In genomic region chr20:17749979-17750721, GRCh38 we compare ENCODE assay signal across 16 cellular contexts. TPM values are rescaled to one million over a fixed set of nuclear protein-coding genes. Genes with fewer than 3 reads are reported as not detected.
A peak's percentile ranks its signal among the peaks of the same experiment; 100 is the strongest.
DNase-seq lines count a peak whose midpoint lies in the region; ATAC-seq and TF ChIP-seq lines count a peak whose summit lies in the region.
"Had no signal": no experiment of that assay in that cellular context is flagged by ENCODE, and none has a peak within 500 bp of the region (broad histone marks: within the 10 kb centered on the region; RNA-seq: fewer than 3 reads in every experiment).

No MANE protein-coding gene starts in this region.

- H3K9me3 Mint-ChIP-seq in WTC11, result peaks cover 21% of the 10 kb centered on the region
- H3K9me3 Mint-ChIP-seq in activated T-cell treated with anti-CD3 and anti-CD28 coated beads, Interleukin-2, amount 50 U/mL, for 4 hours, result no peaks in the 10 kb centered on the region

- no peaks in the 10 kb centered on the region for H3K27me3 ChIP-seq in adrenal gland
- no peaks in the 10 kb centered on the region for H3K27me3 ChIP-seq in gastroesophageal sphincter
- no peaks in the 10 kb centered on the region for H3K27me3 ChIP-seq in mesendoderm (ENCODE audit: insufficient read depth, low read length, poor library complexity)
- H3K27me3 ChIP-seq in tibial artery, result no peaks in the 10 kb centered on the region
- H3K27me3 ChIP-seq: cardiac muscle cell had no signal

- DNase-seq in adrenal gland, result peak; percentile 36 to 77 (median 54)
- DNase-seq in mesendoderm, result no peak
- DNase-seq in tibial artery, result peak; percentile 45 to 67
- no peak for DNase-seq in WTC11 (ENCODE audit: low spot score)
- no peak for DNase-seq in epidermal melanocyte (ENCODE audit: insufficient read length, low spot score)
- no peak for DNase-seq in activated T-cell treated with anti-CD3 and anti-CD28 coated beads, Interleukin-2, amount 50 U/mL, for 4 hours
- DNase-seq: activated CD4-positive, alpha-beta T cell treated with anti-CD3 and anti-CD28 coated beads for 48 hours; CD4-positive, CD25-positive, alpha-beta regulatory T cell; islet precursor cell had no signal

- 69 to 82% (median 78%) methylated on average over 12 to 15 of the region's 15 CpGs for WGBS in adrenal gland, 4 donors
- WGBS in gastroesophageal sphincter (ENCODE audit: low coverage in 1 of 2), 2 donors, result 68 to 79% methylated on average over 3 to 7 of the region's 15 CpGs
- no CpG with 5 or more reads among the region's 15 CpGs for WGBS in mesendoderm (ENCODE audit: extremely low coverage, insufficient coverage, low lambda C conversion rate)

- peaks cover 19% of the 10 kb centered on the region for H3K27me3 Mint-ChIP-seq in WTC11 (ENCODE audit: low read depth)
- H3K27me3 Mint-ChIP-seq in activated T-cell treated with anti-CD3 and anti-CD28 coated beads, Interleukin-2, amount 50 U/mL, for 4 hours (ENCODE audit: low read depth), result peaks cover 8% of the 10 kb centered on the region

- CTCF ChIA-PET in WTC11 (lab: Charles Lee), result interaction anchor here (4.6 kb wide), 1 partner anchor 68 kb away, joined by 23 read pairs; the partner anchor contains the start of gene RRBP1

- H3K4me3 ChIP-seq in adrenal gland (no peak overlapping the region), gastroesophageal sphincter (no peak overlapping the region), mesendoderm (ENCODE audit: low read length) (no peak overlapping the region), tibial artery (no peak overlapping the region)
- H3K4me3 ChIP-seq: cardiac muscle cell had no signal

- no peak overlapping the region for H4K5ac ChIP-seq in mesendoderm (ENCODE audit: low read length)

- H3K18ac ChIP-seq in mesendoderm (ENCODE audit: low read length), result no peak overlapping the region

- peak overlapping the region; percentile 6 for H3K56ac ChIP-seq in mesendoderm (ENCODE audit: low read length)

- no peak overlapping the region for H2BK120ac ChIP-seq in mesendoderm (ENCODE audit: low read depth, low read length)

- no peaks in the 10 kb centered on the region for H3K79me2 ChIP-seq in mesendoderm (ENCODE audit: control insufficient read depth, insufficient read depth, low read length)

- H2BK5ac ChIP-seq in mesendoderm (ENCODE audit: low read length), result no peak overlapping the region

- H3K9ac ChIP-seq in mesendoderm (ENCODE audit: low read length), result no peak overlapping the region
- H3K9ac ChIP-seq: KMS-11 had no signal

- POLR2A ChIA-PET in WTC11 (lab: Charles Lee), result no interaction called here

- H3K79me1 ChIP-seq in mesendoderm (ENCODE audit: low read length), result no peaks in the 10 kb centered on the region

- no peak for TF ChIP-seq POLR2A in adrenal gland (IDR thresholded peaks at IDR 0.05)
- no peak for TF ChIP-seq POLR2A in gastroesophageal sphincter (IDR thresholded peaks at IDR 0.05)

- no peaks in the 10 kb centered on the region for H3K9me3 ChIP-seq in adrenal gland (replicated peaks in 1 of 3)
- no peaks in the 10 kb centered on the region for H3K9me3 ChIP-seq in gastroesophageal sphincter
- H3K9me3 ChIP-seq in tibial artery, result no peaks in the 10 kb centered on the region

- H3K27ac ChIP-seq in adrenal gland (peak overlapping the region in 1 of 5 donors; percentile 42), gastroesophageal sphincter (peak overlapping the region in 1 of 4 donors; percentile 15), mesendoderm (ENCODE audit: low read depth, low read length) (no peak overlapping the region), tibial artery (no peak overlapping the region)
- H3K27ac ChIP-seq: cardiac muscle cell, KMS-11 had no signal

- no peak overlapping the region for H3K23ac ChIP-seq in mesendoderm (ENCODE audit: low read length)

- H3K4me3 Mint-ChIP-seq in WTC11, result no peak overlapping the region
- no peak overlapping the region for H3K4me3 Mint-ChIP-seq in activated T-cell treated with anti-CD3 and anti-CD28 coated beads, Interleukin-2, amount 50 U/mL, for 4 hours
- H3K4me3 Mint-ChIP-seq: CD4-positive, CD25-positive, alpha-beta regulatory T cell had no signal

- no peak overlapping the region for H3K4me2 ChIP-seq in mesendoderm (ENCODE audit: low read length)
- H3K4me2 ChIP-seq: KMS-11 had no signal

- H3K36me3 ChIP-seq in adrenal gland (replicated peaks in 1 of 2) (no peaks in the 10 kb centered on the region), gastroesophageal sphincter (no peaks in the 10 kb centered on the region), mesendoderm (ENCODE audit: control insufficient read depth, insufficient read depth, low read length) (no peaks in the 10 kb centered on the region), tibial artery (no peaks in the 10 kb centered on the region)
- H3K36me3 ChIP-seq: cardiac muscle cell had no signal

- TF ChIP-seq CTCF in adrenal gland (IDR thresholded peaks at IDR 0.05), result peak in 1 of 6 experiments; percentile 17
- TF ChIP-seq CTCF in gastroesophageal sphincter (IDR thresholded peaks at IDR 0.05), result no peak
- no peak for TF ChIP-seq CTCF in tibial artery (IDR thresholded peaks at IDR 0.05)
- TF ChIP-seq CTCF in WTC11 (IDR thresholded peaks at IDR 0.05), result no peak

- peaks cover 3 to 5% of the 10 kb centered on the region in 2 donors for H3K4me1 ChIP-seq in adrenal gland (replicated peaks in 1 of 2)
- H3K4me1 ChIP-seq in gastroesophageal sphincter, result peaks cover 0 to 4% (median 0%) of the 10 kb centered on the region in 3 donors
- peaks cover 1% of the 10 kb centered on the region for H3K4me1 ChIP-seq in mesendoderm (ENCODE audit: control insufficient read depth, low read depth, low read length)
- H3K4me1 ChIP-seq in tibial artery, result no peaks in the 10 kb centered on the region

- no peak overlapping the region for H3K4ac ChIP-seq in mesendoderm (ENCODE audit: low read depth, low read length)

- H3K4me1 Mint-ChIP-seq in WTC11, result peaks cover 64% of the 10 kb centered on the region
- H3K4me1 Mint-ChIP-seq in activated T-cell treated with anti-CD3 and anti-CD28 coated beads, Interleukin-2, amount 50 U/mL, for 4 hours (ENCODE audit: low read depth), result no peaks in the 10 kb centered on the region
- H3K4me1 Mint-ChIP-seq: CD4-positive, CD25-positive, alpha-beta regulatory T cell had no signal

- no peak overlapping the region for H2BK15ac ChIP-seq in mesendoderm (replicated peaks; ENCODE audit: low read depth)

- no peak for TF ChIP-seq EP300 in gastroesophageal sphincter (IDR thresholded peaks at IDR 0.05)

- intact Hi-C loops in adrenal gland (cut with DNase I), result no loop called here
- intact Hi-C loops in tibial artery (cut with DNase I; ENCODE audit: low total_unique reads), result no loop called here

- no peak overlapping the region for H4K8ac ChIP-seq in mesendoderm (ENCODE audit: low read depth, low read length)

- H2AK5ac ChIP-seq in mesendoderm (ENCODE audit: low read length), result no peak overlapping the region

- ATAC-seq in gastroesophageal sphincter (peak; percentile 81), WTC11 (no peak), GM18909 (IDR thresholded peaks at IDR 0.05; ENCODE audit: poor library complexity, unreplicated experiment) (no peak)
- ATAC-seq in activated T-cell treated with anti-CD3 and anti-CD28 coated beads, Interleukin-2, amount 50 U/mL, for 4 hours, result no peak

- peaks cover 10% of the 10 kb centered on the region for H3K36me3 Mint-ChIP-seq in WTC11
- H3K36me3 Mint-ChIP-seq in activated T-cell treated with anti-CD3 and anti-CD28 coated beads, Interleukin-2, amount 50 U/mL, for 4 hours (ENCODE audit: insufficient read depth), result no peaks in the 10 kb centered on the region
- H3K36me3 Mint-ChIP-seq: CD4-positive, CD25-positive, alpha-beta regulatory T cell had no signal

- no peak overlapping the region for H3K27ac Mint-ChIP-seq in WTC11
- H3K27ac Mint-ChIP-seq: CD4-positive, CD25-positive, alpha-beta regulatory T cell had no signal

TF ChIP-seq in WTC11, 78 proteins besides CTCF, POLR2A, EP300 and RAD21:
- TF ChIP-seq GTF2I (CRISPR knock-in tag; conservative IDR thresholded peaks at IDR 0.05) (no peak), ZBTB21 (CRISPR knock-in tag; IDR thresholded peaks at IDR 0.05; ENCODE audit: borderline replicate concordance) (no peak), TCF7 (CRISPR knock-in tag; IDR thresholded peaks at IDR 0.05; ENCODE audit: low read depth) (no peak), HMGA2 (CRISPR knock-in tag; IDR thresholded peaks at IDR 0.05) (no peak), GRHL2 (CRISPR knock-in tag; IDR thresholded peaks at IDR 0.05; ENCODE audit: insufficient replicate concordance, severe bottlenecking) (no peak), KAT7 (CRISPR knock-in tag; IDR thresholded peaks at IDR 0.05; ENCODE audit: borderline replicate concordance) (no peak), MLX (CRISPR knock-in tag; IDR thresholded peaks at IDR 0.05) (no peak), OVOL2 (CRISPR knock-in tag; IDR thresholded peaks at IDR 0.05; ENCODE audit: borderline replicate concordance) (no peak)

RNA-seq across cellular contexts. Expression of gene BANF2, which starts 50.4 kb away (rescaled TPM):
- total RNA-seq in adrenal gland, result not detected
- not detected for polyA plus RNA-seq in adrenal gland
- not detected for total RNA-seq in gastroesophageal sphincter
- polyA plus RNA-seq in mesendoderm (2013, experiment 1 of 2), result not detected
- not detected for polyA plus RNA-seq in mesendoderm (2013, experiment 2 of 2)
- not detected in 3 replicates for total RNA-seq in WTC11 (2021)
- not detected for total RNA-seq in activated T-cell treated with anti-CD3 and anti-CD28 coated beads, Interleukin-2, amount 50 U/mL, for 4 hours
- total RNA-seq: cardiac muscle cell; CD4-positive, CD25-positive, alpha-beta regulatory T cell; osteocyte; subcutaneous adipose tissue had no signal
- polyA plus RNA-seq: cardiac muscle cell; CD4-positive, CD25-positive, alpha-beta regulatory T cell; esophagus had no signal

Comparison
In these comparisons a context has a peak if more than half of its experiments do, and no peak if none do; other contexts are left out.
1. DNase-seq: peak in adrenal gland (7 of 7) and tibial artery (2 of 2); none in mesendoderm (single experiment), WTC11 (single experiment), epidermal melanocyte (single experiment) and activated T-cell treated with anti-CD3 and anti-CD28 coated beads, Interleukin-2, amount 50 U/mL, for 4 hours (single experiment).